In the genomic region with DNA sequence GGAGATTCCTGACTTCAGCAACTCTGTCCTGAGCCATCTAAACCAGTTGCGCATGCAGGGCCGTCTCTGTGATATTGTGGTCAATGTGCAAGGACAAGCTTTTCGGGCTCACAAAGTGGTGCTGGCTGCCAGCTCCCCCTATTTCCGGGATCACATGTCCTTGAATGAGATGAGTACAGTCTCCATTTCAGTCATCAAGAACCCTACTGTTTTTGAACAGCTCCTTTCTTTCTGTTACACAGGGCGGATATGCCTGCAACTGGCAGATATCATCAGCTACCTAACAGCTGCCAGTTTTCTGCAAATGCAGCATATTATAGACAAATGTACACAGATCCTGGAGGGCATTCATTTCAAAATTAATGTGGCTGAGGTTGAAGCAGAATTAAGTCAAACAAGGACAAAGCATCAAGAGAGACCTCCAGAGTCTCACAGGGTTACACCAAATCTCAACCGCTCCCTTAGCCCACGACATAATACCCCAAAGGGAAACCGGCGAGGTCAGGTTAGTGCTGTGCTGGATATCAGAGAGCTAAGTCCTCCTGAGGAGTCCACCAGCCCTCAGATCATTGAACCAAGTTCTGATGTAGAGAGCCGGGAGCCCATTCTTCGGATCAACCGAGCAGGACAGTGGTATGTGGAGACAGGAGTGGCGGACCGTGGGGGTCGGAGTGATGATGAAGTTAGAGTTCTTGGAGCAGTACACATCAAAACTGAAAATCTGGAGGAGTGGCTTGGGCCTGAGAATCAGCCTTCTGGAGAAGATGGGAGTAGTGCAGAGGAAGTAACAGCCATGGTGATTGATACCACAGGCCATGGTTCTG, we compare ENCODE assay signal across 8 cellular contexts. TPM values are rescaled to one million over a fixed set of nuclear protein-coding genes. Genes with fewer than 3 reads are reported as not detected.
DNase-seq lines count a peak whose midpoint lies in the region; ATAC-seq and TF ChIP-seq lines count a peak whose summit lies in the region.

No MANE protein-coding gene starts in this region.

- no peaks in the 10 kb centered on the region for H3K27me3 ChIP-seq in SU-DHL-6 (ENCODE audit: low read length)
- H3K27me3 ChIP-seq in psoas muscle (ENCODE audit: insufficient read depth in 3 of 3, low read length in 2 of 3): no peaks in the 10 kb centered on the region

- intact Hi-C loops in left colon (cut with DNase I, micrococcal nuclease): no loop called here
- intact Hi-C loops in psoas muscle (cut with DNase I): no loop called here
- intact Hi-C loops in left ventricle myocardium superior (cut with micrococcal nuclease): no loop called here

- peak overlapping the region; percentile 93 for H3K4me2 ChIP-seq in SU-DHL-6 (ENCODE audit: low read depth, low read length, poor library complexity, severe bottlenecking)

- H3K9me2 ChIP-seq in SU-DHL-6 (replicated peaks; ENCODE audit: insufficient read depth, low read length): no peaks in the 10 kb centered on the region

- peak overlapping the region; percentile 91; the same call in 1 of the 2 replicates for H3K27ac ChIP-seq in SU-DHL-6 (ENCODE audit: low read depth, low read length)
- H3K27ac ChIP-seq in psoas muscle: no peak overlapping the region

- H3K36me3 ChIP-seq in SU-DHL-6 (ENCODE audit: low read length): peaks cover 22% of the 10 kb centered on the region
- peaks cover 6 to 65% of the 10 kb centered on the region in 2 donors for H3K36me3 ChIP-seq in psoas muscle (ENCODE audit: insufficient read depth in 1 of 2, low read depth in 1 of 2)

- H3F3A ChIP-seq in SU-DHL-6 (ENCODE audit: insufficient read depth): peaks cover 41% of the 10 kb centered on the region

- H2AFZ ChIP-seq in SU-DHL-6 (ENCODE audit: low read depth, low read length, severe bottlenecking): no peak overlapping the region

- no peak for TF ChIP-seq CTCF in SU-DHL-6 (IDR thresholded peaks at IDR 0.05; ENCODE audit: insufficient read depth, low read length, poor library complexity, severe bottlenecking)
- TF ChIP-seq CTCF in psoas muscle (IDR thresholded peaks at IDR 0.05): no peak

- DNase-seq in AML-193 (lab: John Stamatoyannopoulos, UW): peak; percentile 19 to 64
- peak; percentile 49 to 52 for DNase-seq in left colon
- DNase-seq in NCI-H1694 (lab: John Stamatoyannopoulos, UW): no peak
- DNase-seq in psoas muscle: no peak
- no peak for DNase-seq in left ventricle myocardium superior

- H3K4me3 ChIP-seq in SU-DHL-6 (ENCODE audit: insufficient read depth, low read length, poor library complexity, severe bottlenecking) (no peak overlapping the region), psoas muscle (no peak overlapping the region)

- 71 to 84% (median 75%) methylated on average over 15 of the region's 15 CpGs for WGBS in psoas muscle, 3 donors

- no peaks in the 10 kb centered on the region for H3K9me3 ChIP-seq in SU-DHL-6 (ENCODE audit: insufficient read depth, low read length)
- no peaks in the 10 kb centered on the region for H3K9me3 ChIP-seq in psoas muscle

- H3K4me1 ChIP-seq in psoas muscle: peaks cover 21% of the 10 kb centered on the region

- H3K9ac ChIP-seq in SU-DHL-6 (ENCODE audit: low read length): no peak overlapping the region

- H3K79me2 ChIP-seq in SU-DHL-6 (ENCODE audit: insufficient read depth, low read length): peaks cover 23% of the 10 kb centered on the region

- peaks cover 6% of the 10 kb centered on the region; the same call in 1 of the 2 replicates for H4K20me1 ChIP-seq in SU-DHL-6 (ENCODE audit: low read depth, low read length)

- ATAC-seq in GM18909 (IDR thresholded peaks at IDR 0.05; ENCODE audit: poor library complexity, unreplicated experiment) (peak; percentile 32), left colon (no peak), HG02884 (IDR thresholded peaks at IDR 0.05; ENCODE audit: unreplicated experiment) (no peak), psoas muscle (no peak), left ventricle myocardium superior (no peak)

RNA-seq across cellular contexts. Expression of gene ZBTB37, which starts 2.3 kb away (rescaled TPM):
- 1 to 10 TPM; 7.1 to 8.4 TPM for total RNA-seq in left colon
- total RNA-seq in psoas muscle: 1 to 10 TPM; 5.5 to 8.2 (median 6.8) TPM
- polyA plus RNA-seq in psoas muscle: 1 to 10 TPM; 1.0 to 2.9 (median 2.5) TPM
- 7.9 TPM for total RNA-seq in left ventricle myocardium superior

RNA-seq across cellular contexts. Expression of gene GAS5, which starts 2.7 kb away (rescaled TPM):
- 100 to 1,000 TPM; 241 to 261 TPM for total RNA-seq in left colon
- total RNA-seq in psoas muscle: 100 to 1,000 TPM in 2 of 4 donors, 10 to 100 TPM in 2; 70.0 to 148 (median 100) TPM
- polyA plus RNA-seq in psoas muscle: 100 to 1,000 TPM; 115 to 222 (median 178) TPM
- 48.8 TPM for total RNA-seq in left ventricle myocardium superior

RNA-seq across cellular contexts. Expression of gene CENPL, which starts 45.8 kb away (rescaled TPM):
- total RNA-seq in left colon: 1 to 10 TPM; 3.2 to 6.8 TPM
- 1 to 10 TPM; 2.1 to 6.7 (median 4.4) TPM for total RNA-seq in psoas muscle
- polyA plus RNA-seq in psoas muscle: 1 to 10 TPM; 2.9 to 7.0 (median 6.5) TPM
- 3.2 TPM for total RNA-seq in left ventricle myocardium superior

RNA-seq across cellular contexts. Expression of gene DARS2, which starts 46.0 kb away (rescaled TPM):
- 10 to 100 TPM; 24.3 to 27.4 TPM for total RNA-seq in left colon
- 10 to 100 TPM in 1 of 4 donors, 1 to 10 TPM in 3; 5.7 to 14.3 (median 6.7) TPM for total RNA-seq in psoas muscle
- polyA plus RNA-seq in psoas muscle: 10 to 100 TPM in 1 of 3 donors, 1 to 10 TPM in 2; 4.5 to 12.7 (median 7.3) TPM
- 12.4 TPM for total RNA-seq in left ventricle myocardium superior

RNA-seq across cellular contexts. Expression of gene SERPINC1, which starts 46.7 kb away (rescaled TPM):
- total RNA-seq in left colon (under 1 TPM in 1 of 2 donors, not detected in 1; 0.49 TPM), psoas muscle (under 1 TPM in 2 of 4 donors, not detected in 2; 0.22 to 0.51 TPM), left ventricle myocardium superior (0.25 TPM)
- polyA plus RNA-seq in psoas muscle: 1 to 10 TPM in 1 of 3 donors, under 1 TPM in 1, not detected in 1; 0.08 to 5.3 TPM

Comparison
In these comparisons a context has a peak if more than half of its experiments do, and no peak if none do; other contexts are left out.
1. DNase-seq: peak in AML-193 (2 of 2) and left colon (2 of 2); none in NCI-H1694 (single experiment), psoas muscle (0 of 2) and left ventricle myocardium superior (single experiment).